Comparison of ENCODE assay signal across 21 cellular contexts in genomic region chr2:32832400-32832799, GRCh38.
"Had no signal": no experiment of that assay in that cellular context is flagged by ENCODE, and none has a peak within 500 bp of the region (broad histone marks: within the 10 kb centered on the region; RNA-seq: fewer than 3 reads in every experiment).

No MANE protein-coding gene starts in this region.

- H3K9me3 Mint-ChIP-seq: effector memory CD8-positive, alpha-beta T cell had no signal

- H3K4me3 Mint-ChIP-seq: central memory CD8-positive, alpha-beta T cell; effector memory CD8-positive, alpha-beta T cell; immature natural killer cell; natural killer cell; stimulated activated effector memory CD8-positive, alpha-beta T cell treated with anti-CD3 and anti-CD28 coated beads, Interleukin-12 subunit alpha, Interleukin-12 subunit beta, amount 100 ng/mL, for 72 hours had no signal

- H3K27me3 ChIP-seq: esophagus squamous epithelium, gastroesophageal sphincter, neutrophil, pancreas, right lobe of liver, suprapubic skin, thyroid gland, upper lobe of left lung, uterus had no signal

- H3K4me1 ChIP-seq: esophagus squamous epithelium, gastroesophageal sphincter, pancreas, right lobe of liver, suprapubic skin, upper lobe of left lung, uterus had no signal

- H3K27ac Mint-ChIP-seq: effector memory CD8-positive, alpha-beta T cell; immature natural killer cell; natural killer cell; progenitor cell of endocrine pancreas; stimulated activated effector memory CD8-positive, alpha-beta T cell treated with anti-CD3 and anti-CD28 coated beads, Interleukin-12 subunit alpha, Interleukin-12 subunit beta, amount 100 ng/mL, for 72 hours had no signal

- H3K9me3 ChIP-seq: neutrophil, pancreas, right lobe of liver, suprapubic skin, thyroid gland had no signal

- H3K36me3 ChIP-seq: esophagus squamous epithelium, gastroesophageal sphincter, neutrophil, pancreas, right lobe of liver, suprapubic skin, thyroid gland, upper lobe of left lung, uterus had no signal

- H3K27ac ChIP-seq: esophagus squamous epithelium, gastroesophageal sphincter, neutrophil, pancreas, right lobe of liver, suprapubic skin, thyroid gland, upper lobe of left lung, uterus had no signal

- H3K36me3 Mint-ChIP-seq: natural killer cell; stimulated activated effector memory CD8-positive, alpha-beta T cell treated with anti-CD3 and anti-CD28 coated beads, Interleukin-12 subunit alpha, Interleukin-12 subunit beta, amount 100 ng/mL, for 72 hours had no signal

- ATAC-seq: effector memory CD8-positive, alpha-beta T cell; gastroesophageal sphincter; left ventricle myocardium superior; natural killer cell; pancreas; right lobe of liver; stimulated activated effector memory CD8-positive, alpha-beta T cell treated with anti-CD3 and anti-CD28 coated beads, Interleukin-12 subunit alpha, Interleukin-12 subunit beta, amount 100 ng/mL, for 72 hours; stimulated activated naive CD8-positive, alpha-beta T cell treated with anti-CD3 and anti-CD28 coated beads, Interleukin-15, Interleukin-2, amounts not matched to agents 100 U/mL and 50 U/mL, for 24 hours had no signal

- H3K4me3 ChIP-seq: esophagus squamous epithelium, gastroesophageal sphincter, lung, pancreas, right lobe of liver, suprapubic skin, thyroid gland, upper lobe of left lung, uterus had no signal

- DNase-seq: effector memory CD8-positive, alpha-beta T cell; esophagus squamous epithelium; glutamatergic neuron; immature natural killer cell; left ventricle myocardium superior; natural killer cell; pancreas; right lobe of liver; stimulated activated CD4-positive, alpha-beta T cell treated with anti-CD3 and anti-CD28 coated beads, Interleukin-4, amount 100 ng/mL, for 1 hour; stimulated activated CD8-positive, alpha-beta memory T cell treated with anti-CD3 and anti-CD28 coated beads, Interleukin-4, amount 100 ng/mL, for 48 hours; stimulated activated naive CD8-positive, alpha-beta T cell treated with anti-CD3 and anti-CD28 coated beads, Interleukin-15, Interleukin-2, amounts not matched to agents 100 U/mL and 50 U/mL, for 24 hours; thyroid gland; upper lobe of left lung; uterus had no signal
